14 cellular contexts compared by ENCODE assay signal in genomic region chr6:25945175-25945574, GRCh38. TPM values are rescaled to one million over a fixed set of nuclear protein-coding genes. Genes with fewer than 3 reads are reported as not detected.
DNase-seq lines count a peak whose midpoint lies in the region; ATAC-seq and TF ChIP-seq lines count a peak whose summit lies in the region.
"Had no signal": no experiment of that assay in that cellular context is flagged by ENCODE, and none has a peak within 500 bp of the region (broad histone marks: within the 10 kb centered on the region; RNA-seq: fewer than 3 reads in every experiment).

No MANE protein-coding gene starts in this region.

- ATAC-seq in GM18909 (IDR thresholded peaks at IDR 0.05; ENCODE audit: poor library complexity, unreplicated experiment) (peak; percentile 94), HG02759 (IDR thresholded peaks at IDR 0.05; ENCODE audit: unreplicated experiment) (peak; percentile 96), HG03565 (IDR thresholded peaks at IDR 0.05; ENCODE audit: unreplicated experiment) (peak; percentile 90)

- no peak overlapping the region for H3K4me3 Mint-ChIP-seq in HFFc6

- H3K9me3 Mint-ChIP-seq in HFFc6: no peaks in the 10 kb centered on the region

- TF ChIP-seq CTCF in GM12864 (IDR thresholded peaks at IDR 0.05; ENCODE audit: low read depth, low read length, missing control alignments) (no peak), HFFc6 (IDR thresholded peaks at IDR 0.05) (no peak)

- no peaks in the 10 kb centered on the region; the same call in 1 of the 2 replicates for H3K4me1 Mint-ChIP-seq in HFFc6 (ENCODE audit: low read depth)

- CTCF ChIA-PET in HEK293T (lab: Yijun Ruan, JAX): no interaction called here

- peak; percentile 41 for DNase-seq in GM12864 (ENCODE audit: low read depth)
- no peak for DNase-seq in HEK293T (ENCODE audit: extremely low spot score)
- DNase-seq in NOMO-1 (lab: John Stamatoyannopoulos, UW; ENCODE audit: unreplicated experiment in 2 of 2): no peak
- DNase-seq in HFFc6: no peak
- no peak for DNase-seq in GM03348 (ENCODE audit: low spot score)
- DNase-seq: IMR-90, NCI-H226, retina, SJCRH30 had no signal

- POLR2A ChIA-PET in HEK293T (lab: Yijun Ruan, JAX): no interaction called here

- no peak overlapping the region for H3K4me3 ChIP-seq in GM12864 (ENCODE audit: low read depth, low read length)
- H3K4me3 ChIP-seq: lung, SJCRH30 had no signal

- H3K36me3 Mint-ChIP-seq in HFFc6 (ENCODE audit: low read depth): no peaks in the 10 kb centered on the region

- H3K27me3 Mint-ChIP-seq in HFFc6 (ENCODE audit: insufficient read depth): peaks cover 7% of the 10 kb centered on the region; the same call in 1 of the 2 replicates

- no peak overlapping the region for H3K27ac Mint-ChIP-seq in HFFc6

TF ChIP-seq in HEK293T, 16 proteins besides CTCF, POLR2A, EP300 and RAD21:
- no peak for TF ChIP-seq SP1 (IDR thresholded peaks at IDR 0.05)
- TF ChIP-seq BHLHE40 (IDR thresholded peaks at IDR 0.05; ENCODE audit: borderline replicate concordance): no peak
- TF ChIP-seq PKNOX1 (IDR thresholded peaks at IDR 0.05): no peak
- no peak for TF ChIP-seq HDGF (IDR thresholded peaks at IDR 0.05; ENCODE audit: borderline replicate concordance)
- no peak for TF ChIP-seq NFRKB (IDR thresholded peaks at IDR 0.05)
- no peak for TF ChIP-seq ELF4 (IDR thresholded peaks at IDR 0.05)
- TF ChIP-seq ARNT (IDR thresholded peaks at IDR 0.05): no peak
- TF ChIP-seq SUZ12 (IDR thresholded peaks at IDR 0.05): no peak
- TF ChIP-seq FOXK2 (IDR thresholded peaks at IDR 0.05): no peak
- TF ChIP-seq FOXM1 (IDR thresholded peaks at IDR 0.05; ENCODE audit: borderline replicate concordance): no peak
- no peak for TF ChIP-seq TARDBP (IDR thresholded peaks at IDR 0.05)
- no peak for TF ChIP-seq CTBP1 (IDR thresholded peaks at IDR 0.05; ENCODE audit: borderline replicate concordance)
- TF ChIP-seq FOXA1 (IDR thresholded peaks at IDR 0.05): no peak
TF ChIP-seq in HEK293T: peak in this region for 0.

RNA-seq across cellular contexts. Expression of gene SLC17A2, which starts 14.7 kb away (rescaled TPM):
- not detected for total RNA-seq in HFFc6 (2021; fragmentation: NEBNext Ultra II Directional; extraction: Animal tissue kit (Norgen Biotek cat#: 25700))
- total RNA-seq: activated CD8-positive, alpha-beta memory T cell treated with anti-CD3 and anti-CD28 coated beads for 36 hours; IMR-90; lung; SJCRH30 had no signal

RNA-seq across cellular contexts. Expression of gene TRIM38, which starts 17.4 kb away (rescaled TPM):
- total RNA-seq in HFFc6 (2021; fragmentation: NEBNext Ultra II Directional; extraction: Animal tissue kit (Norgen Biotek cat#: 25700)): 1 to 10 TPM; 5.4 to 7.5 (median 6.8) TPM
